22 cellular contexts compared by ENCODE assay signal in genomic region chr6:132684267-132684666, GRCh38. TPM values are rescaled to one million over a fixed set of nuclear protein-coding genes. Genes with fewer than 3 reads are reported as not detected.
DNase-seq lines count a peak whose midpoint lies in the region; ATAC-seq, FAIRE-seq and TF ChIP-seq lines count a peak whose summit lies in the region.
"Had no signal": no experiment of that assay in that cellular context is flagged by ENCODE, and none has a peak within 500 bp of the region (broad histone marks: within the 10 kb centered on the region; RNA-seq: fewer than 3 reads in every experiment).

No MANE protein-coding gene starts in this region.

- H4K91ac ChIP-seq in IMR-90 (ENCODE audit: insufficient read depth, low read depth, low read length) = no peak overlapping the region

- peak overlapping the region; percentile 91 for H3K27ac Mint-ChIP-seq in astrocyte (ENCODE audit: unreplicated experiment)

- H4K8ac ChIP-seq in IMR-90 (ENCODE audit: low read depth in 2 of 2, low read length in 2 of 2) = no peak overlapping the region

- no peak overlapping the region for H3K18ac ChIP-seq in IMR-90 (ENCODE audit: low read depth, low read length)

- H3K79me2 ChIP-seq in astrocyte (ENCODE audit: insufficient read depth, low read length) = no peaks in the 10 kb centered on the region

- H3K4me1 ChIP-seq in IMR-90 (ENCODE audit: control insufficient read depth, insufficient read depth, low read length) (peaks cover 2% of the 10 kb centered on the region), astrocyte (ENCODE audit: insufficient read depth, low read length) (no peaks in the 10 kb centered on the region)

- H3K36me3 ChIP-seq in IMR-90 (ENCODE audit: control insufficient read depth, insufficient read depth, low read length) = no peaks in the 10 kb centered on the region
- no peaks in the 10 kb centered on the region for H3K36me3 ChIP-seq in astrocyte (ENCODE audit: insufficient read depth, low read length)

- TF ChIP-seq POLR2A in IMR-90 (IDR thresholded peaks at IDR 0.05; ENCODE audit: low read depth, low read length) (no peak), GM12892 (IDR thresholded peaks at IDR 0.05; ENCODE audit: low read depth, low read length) (no peak)

- peaks cover 23% of the 10 kb centered on the region for H3K4me1 Mint-ChIP-seq in astrocyte (ENCODE audit: low read depth, unreplicated experiment)

- H3K4me2 ChIP-seq in IMR-90 (ENCODE audit: low read depth, low read length) = no peak overlapping the region
- no peak overlapping the region for H3K4me2 ChIP-seq in astrocyte (ENCODE audit: low read length)

- TF ChIP-seq RAD21 in IMR-90 (IDR thresholded peaks at IDR 0.05; ENCODE audit: low read length) = no peak

- H4K5ac ChIP-seq in IMR-90 (ENCODE audit: low read depth, low read length) = no peak overlapping the region

- H2BK5ac ChIP-seq in IMR-90 (ENCODE audit: low read depth, low read length, poor library complexity, severe bottlenecking) = peak overlapping the region; percentile 59

- no peak overlapping the region for H2AK9ac ChIP-seq in IMR-90 (replicated peaks; ENCODE audit: low read depth, low read length, poor library complexity)

- CTCF ChIA-PET in IMR-90 (lab: Yijun Ruan, JAX) = interaction anchor here (0.9 kb wide), 1 partner anchor 17 kb away, joined by 3 read pairs; no protein-coding TSS in a partner anchor

- no peaks in the 10 kb centered on the region for H3K27me3 Mint-ChIP-seq in astrocyte (ENCODE audit: low read depth, unreplicated experiment)

- in situ Hi-C loops in IMR-90 (cut with MboI; ENCODE audit: low sequenced_read_pairs) = no loop called here

- no peaks in the 10 kb centered on the region for H3K36me3 Mint-ChIP-seq in astrocyte (ENCODE audit: low read depth, unreplicated experiment)

- no CpG with 5 or more reads among the region's 6 CpGs for WGBS in IMR-90 (ENCODE audit: extremely low coverage in 2 of 2, insufficient read length in 1 of 2), 2 experiments

- H3K79me1 ChIP-seq in IMR-90 (ENCODE audit: low read depth in 1 of 2, low read length in 2 of 2) = no peaks in the 10 kb centered on the region

- no peak overlapping the region for H2AFZ ChIP-seq in IMR-90 (replicated peaks; ENCODE audit: low read length, poor library complexity)
- H2AFZ ChIP-seq in astrocyte (ENCODE audit: low read depth, low read length) = no peak overlapping the region

- H3K4me3 Mint-ChIP-seq in astrocyte (ENCODE audit: unreplicated experiment) = no peak overlapping the region
- H3K4me3 Mint-ChIP-seq: H9 had no signal

- dilution Hi-C loops in IMR-90 (cut with HindIII; ENCODE audit: low sequenced_read_pairs, unreplicated experiment) = no loop called here

- H2BK20ac ChIP-seq in IMR-90 (ENCODE audit: low read depth, low read length) = no peak overlapping the region

- no peak for TF ChIP-seq CTCF in IMR-90 (conservative IDR thresholded peaks at IDR 0.05; ENCODE audit: low read depth, low read length)
- TF ChIP-seq CTCF in astrocyte (IDR thresholded peaks at IDR 0.05; ENCODE audit: insufficient read depth, low read depth, low read length) = no peak

- DNase-seq in ELR (ENCODE audit: low read depth) (peak; percentile 74), IMR-90 (peak; percentile 34), astrocyte (ENCODE audit: low read depth) (no peak), kidney tubule cell (ENCODE audit: low spot score) (peak; percentile 4), DMS53 treated with DMSO at 0.1 percent for 48 hours (lab: John Stamatoyannopoulos, UW; ENCODE audit: unreplicated experiment) (no peak), dedifferentiated amniotic fluid mesenchymal stem cell (ENCODE audit: extremely low spot score) (no peak), GM12892 (ENCODE audit: insufficient read length) (no peak)
- DNase-seq: DMS79, H9, KG1, NCI-H1694 treated with DMSO at 0.1 percent for 48 hours, NCI-H2107 had no signal

- no peak overlapping the region for H3K27ac ChIP-seq in IMR-90 (ENCODE audit: insufficient read depth, low read length)
- no peak overlapping the region for H3K27ac ChIP-seq in astrocyte (ENCODE audit: low read depth, low read length)
- H3K27ac ChIP-seq: C4-2B had no signal

- ATAC-seq in IMR-90 (ENCODE audit: low read depth) = no peak
- no peak for ATAC-seq in GM21367 (IDR thresholded peaks at IDR 0.05; ENCODE audit: unreplicated experiment)
- ATAC-seq: GM12878, Right ventricle myocardium inferior had no signal

- H4K20me1 ChIP-seq in IMR-90 (ENCODE audit: insufficient read depth, low read length) (no peaks in the 10 kb centered on the region), astrocyte (ENCODE audit: insufficient read depth, low read length) (no peaks in the 10 kb centered on the region)

- no peak overlapping the region for H2BK15ac ChIP-seq in IMR-90 (ENCODE audit: low read depth, low read length)

- H3K14ac ChIP-seq in IMR-90 (replicated peaks; ENCODE audit: low read depth, low read length) = no peak overlapping the region

- intact Hi-C loops in IMR-90 (cut with micrococcal nuclease) = loop anchor here (5.0 kb wide), 1 partner anchor 33 kb away; no protein-coding TSS in a partner anchor

- no peak overlapping the region for H3K23ac ChIP-seq in IMR-90 (ENCODE audit: low read depth, low read length)

- no peak overlapping the region for H3K4ac ChIP-seq in IMR-90 (ENCODE audit: low read depth, low read length)

- H3K9me1 ChIP-seq in IMR-90 (ENCODE audit: insufficient read depth, low read length) = no peaks in the 10 kb centered on the region

- BruUV-seq in IMR-90 (replicated peaks; lab: Mats Ljungman, UMichigan) = no TSS peak

- no peak for FAIRE-seq in astrocyte (lab: Jason Lieb, UNC)
- FAIRE-seq in GM12892 (lab: Jason Lieb, UNC) = no peak
- FAIRE-seq: A204.1, GM12878 had no signal

- POLR2A ChIA-PET in IMR-90 (lab: Charles Lee; ENCODE audit: unreplicated experiment) = no interaction called here

- H2BK120ac ChIP-seq in IMR-90 (ENCODE audit: low read depth, low read length) = no peak overlapping the region

- H3K27me3 ChIP-seq in IMR-90 (ENCODE audit: control insufficient read depth, insufficient read depth, low read length) (no peaks in the 10 kb centered on the region), astrocyte (ENCODE audit: insufficient read depth, low read length) (no peaks in the 10 kb centered on the region)

- no peak overlapping the region for H3K56ac ChIP-seq in IMR-90 (ENCODE audit: extremely low read depth, insufficient read depth, low read length)

- H3K4me3 ChIP-seq in IMR-90 (ENCODE audit: insufficient read depth, low read depth, low read length) = no peak overlapping the region
- no peak overlapping the region for H3K4me3 ChIP-seq in astrocyte (ENCODE audit: insufficient read depth, low read depth, low read length)
- H3K4me3 ChIP-seq: GM12878 had no signal

- H3K9me3 ChIP-seq in IMR-90 (ENCODE audit: control insufficient read depth, insufficient read depth, low read length) (peaks cover 2% of the 10 kb centered on the region; the same call in 1 of the 2 replicates), astrocyte (ENCODE audit: insufficient read depth, low read depth, low read length) (no peaks in the 10 kb centered on the region)

- H3K9ac ChIP-seq in IMR-90 (ENCODE audit: low read depth, low read length) (no peak overlapping the region), astrocyte (ENCODE audit: low read length) (no peak overlapping the region)

- no peak overlapping the region for H2AK5ac ChIP-seq in IMR-90 (ENCODE audit: low read depth, low read length)

- no peaks in the 10 kb centered on the region for H3K9me3 Mint-ChIP-seq in astrocyte (ENCODE audit: unreplicated experiment)
- H3K9me3 Mint-ChIP-seq: H9 had no signal

TF ChIP-seq in IMR-90, 13 proteins besides CTCF, POLR2A, EP300 and RAD21:
- TF ChIP-seq CHD1 (IDR thresholded peaks at IDR 0.05; ENCODE audit: low read depth, low read length) = no peak
- TF ChIP-seq MAZ (IDR thresholded peaks at IDR 0.05; ENCODE audit: borderline replicate concordance, low read depth, low read length) = no peak
- no peak for TF ChIP-seq MAFK (IDR thresholded peaks at IDR 0.05; ENCODE audit: low read depth, low read length)
- no peak for TF ChIP-seq RFX5 (IDR thresholded peaks at IDR 0.05; ENCODE audit: low read depth, low read length)
- no peak for TF ChIP-seq MXI1 (IDR thresholded peaks at IDR 0.05; ENCODE audit: borderline replicate concordance, low read depth, low read length)
- TF ChIP-seq RCOR1 (IDR thresholded peaks at IDR 0.05; ENCODE audit: insufficient replicate concordance, low read length) = no peak
- TF ChIP-seq FOS (IDR thresholded peaks at IDR 0.05; ENCODE audit: low read depth, low read length) = no peak
- TF ChIP-seq SMC3 (IDR thresholded peaks at IDR 0.05; ENCODE audit: low read depth, low read length) = no peak
- no peak for TF ChIP-seq NFE2L2 (IDR thresholded peaks at IDR 0.05; ENCODE audit: low read depth, low read length)
- no peak for TF ChIP-seq BHLHE40 (IDR thresholded peaks at IDR 0.05; ENCODE audit: low read depth, low read length)
- no peak for TF ChIP-seq CEBPB (IDR thresholded peaks at IDR 0.05; ENCODE audit: low read depth, low read length)
TF ChIP-seq in IMR-90: peak in this region for 0.

RNA-seq across cellular contexts. Expression of gene TAAR1, which starts 25.3 kb away (rescaled TPM):
- total RNA-seq in IMR-90 (2012; rRNA removed) (not detected in 2 replicates), astrocyte (not detected in 2 replicates)
- not detected in 2 replicates for polyA plus RNA-seq in IMR-90 (2012; rRNA removed)
- polyA plus RNA-seq in IMR-90 (2012; cell fraction: cytosol; rRNA removed) = not detected in 2 replicates
- polyA plus RNA-seq in IMR-90 (2012; cell fraction: nucleus; rRNA removed; ENCODE audit: low replicate concordance) = not detected in 2 replicates
- polyA plus RNA-seq in GM12892 (2012; ENCODE audit: missing spikeins) = not detected
- total RNA-seq: GM12878; H9; HT1080; NCI-H460; OCI-LY7; Right ventricle myocardium inferior; SK-MEL-5; T-helper 1 cell treated with Interleukin-12 subunit alpha and Interleukin-12 subunit beta and Interleukin-4 antibody, amounts not matched to agents 30 ng/mL and 1 ng/mL, for 36 hours had no signal
- polyA plus RNA-seq: GM12878 had no signal

RNA-seq across cellular contexts. Expression of gene VNN1, which starts 29.6 kb away (rescaled TPM):
- total RNA-seq in IMR-90 (2012; rRNA removed) (not detected in 2 replicates), astrocyte (0.07 TPM in 1 of 2 replicates, not detected in the other)
- 0.04 and 0.07 TPM in 2 replicates for polyA plus RNA-seq in IMR-90 (2012; rRNA removed)
- polyA plus RNA-seq in IMR-90 (2012; cell fraction: cytosol; rRNA removed) = not detected in 2 replicates
- 0.22 TPM in 1 of 2 replicates, not detected in the other for polyA plus RNA-seq in IMR-90 (2012; cell fraction: nucleus; rRNA removed; ENCODE audit: low replicate concordance)
- polyA plus RNA-seq in GM12892 (2012; ENCODE audit: missing spikeins) = not detected
- total RNA-seq: GM12878; H9; NCI-H460; OCI-LY7; SK-MEL-5; T-helper 1 cell treated with Interleukin-12 subunit alpha and Interleukin-12 subunit beta and Interleukin-4 antibody, amounts not matched to agents 30 ng/mL and 1 ng/mL, for 36 hours had no signal
- polyA plus RNA-seq: GM12878 had no signal

Comparison
In these comparisons a context has a peak if more than half of its experiments do, and no peak if none do; other contexts are left out.
1. DNase-seq: peak in ELR (single experiment), IMR-90 (single experiment) and kidney tubule cell (single experiment); none in astrocyte (single experiment), DMS53 treated with DMSO at 0.1 percent for 48 hours (single experiment), dedifferentiated amniotic fluid mesenchymal stem cell (single experiment) and GM12892 (single experiment).